22 cellular contexts compared by ENCODE assay signal in the genomic region with DNA sequence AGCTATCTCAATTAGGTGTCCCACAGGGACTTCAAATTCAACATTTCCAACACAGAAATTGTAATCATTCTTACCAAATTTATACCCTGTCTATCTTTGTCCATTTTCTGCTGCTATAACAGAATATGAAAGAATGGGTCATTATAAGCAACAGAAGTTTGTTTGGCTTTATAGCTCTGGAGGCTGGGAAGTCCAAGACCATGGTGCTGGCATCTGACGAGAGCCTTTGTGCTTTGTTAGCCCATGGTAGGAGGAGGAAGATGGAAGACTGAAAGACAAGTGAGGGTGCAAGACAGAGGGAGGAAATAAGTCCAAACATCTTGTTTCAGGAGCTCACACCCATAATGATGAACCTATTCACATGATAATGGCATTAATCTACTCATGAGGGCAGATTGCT.
"Had no signal": no experiment of that assay in that cellular context is flagged by ENCODE, and none has a peak within 500 bp of the region (broad histone marks: within the 10 kb centered on the region; RNA-seq: fewer than 3 reads in every experiment).

No MANE protein-coding gene starts in this region.

- H3K27me3 Mint-ChIP-seq: naive thymus-derived CD4-positive, alpha-beta T cell had no signal

- H3K27me3 ChIP-seq: dorsolateral prefrontal cortex, esophagus muscularis mucosa, foreskin keratinocyte, gastroesophageal sphincter, heart left ventricle, hepatocyte, left lung had no signal

- H3K4me1 Mint-ChIP-seq: immature natural killer cell had no signal

- H3K9me3 ChIP-seq: esophagus muscularis mucosa had no signal

- ATAC-seq: foreskin keratinocyte; gastroesophageal sphincter; heart left ventricle; left cardiac atrium; left lung; left ventricle myocardium superior; lower lobe of right lung; naive thymus-derived CD4-positive, alpha-beta T cell had no signal

- H3K27ac ChIP-seq: coronary artery, dorsolateral prefrontal cortex, esophagus muscularis mucosa, foreskin keratinocyte, gastroesophageal sphincter, heart left ventricle, hepatocyte, left lung, lower lobe of right lung had no signal

- DNase-seq: dermis blood vessel endothelial cell; dorsolateral prefrontal cortex; effector CD4-positive, alpha-beta T cell; effector memory CD4-positive, alpha-beta T cell; foreskin keratinocyte; heart left ventricle; hypothalamus; immature natural killer cell; islet precursor cell; left cardiac atrium; left lung; left ventricle myocardium superior; lower lobe of right lung; mesendoderm; midbrain; naive thymus-derived CD4-positive, alpha-beta T cell had no signal

- H3K36me3 ChIP-seq: lower lobe of right lung had no signal

- H3K4me3 Mint-ChIP-seq: immature natural killer cell; naive thymus-derived CD4-positive, alpha-beta T cell had no signal

- FAIRE-seq: colon, frontal cortex had no signal

- H3K79me2 ChIP-seq: hepatocyte had no signal

- H3K4me3 ChIP-seq: coronary artery, dorsolateral prefrontal cortex, esophagus muscularis mucosa, gastroesophageal sphincter, heart left ventricle, hepatocyte, left lung, lower lobe of right lung had no signal

- H3K4me2 ChIP-seq: hepatocyte had no signal

- H3K27ac Mint-ChIP-seq: immature natural killer cell; naive thymus-derived CD4-positive, alpha-beta T cell had no signal

- H2AFZ ChIP-seq: hepatocyte had no signal

- H3K4me1 ChIP-seq: left lung, lower lobe of right lung had no signal
